Comparison of ENCODE assay signal across 8 cellular contexts in the genomic region with DNA sequence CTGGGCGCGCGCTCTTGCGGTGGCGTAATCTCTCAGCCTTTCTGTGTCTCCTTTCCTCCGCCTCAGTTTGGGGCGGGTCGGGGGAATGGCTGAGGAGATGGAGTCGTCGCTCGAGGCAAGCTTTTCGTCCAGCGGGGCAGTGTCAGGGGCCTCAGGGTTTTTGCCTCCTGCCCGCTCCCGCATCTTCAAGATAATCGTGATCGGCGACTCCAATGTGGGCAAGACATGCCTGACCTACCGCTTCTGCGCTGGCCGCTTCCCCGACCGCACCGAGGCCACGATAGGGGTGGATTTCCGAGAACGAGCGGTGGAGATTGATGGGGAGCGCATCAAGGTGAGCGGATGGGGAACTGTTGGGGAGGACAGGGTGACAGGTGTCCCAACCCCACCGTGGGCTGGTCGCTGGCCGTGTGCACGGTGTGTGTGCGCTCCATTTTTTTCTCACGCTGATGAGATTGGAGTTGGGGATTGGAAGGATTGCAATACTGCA. TPM values are rescaled to one million over a fixed set of nuclear protein-coding genes. Genes with fewer than 3 reads are reported as not detected.
DNase-seq lines count a peak whose midpoint lies in the region; ATAC-seq and TF ChIP-seq lines count a peak whose summit lies in the region.

RAB33B (plus strand) TSS at position 11 of the 490 bp plus-strand sequence; CDS start at position 86, 75 bp downstream.

- H3K4me1 ChIP-seq in gastroesophageal sphincter, result peaks cover 0 to 64% (median 21%) of the 10 kb centered on the region in 3 donors

- CTCF ChIA-PET in activated CD4-positive, alpha-beta memory T cell treated with anti-CD3 and anti-CD28 coated beads for 36 hours (lab: Charles Lee), result interaction anchor here (1.2 kb wide), 1 partner anchor 39 kb away, joined by 4 read pairs; no protein-coding TSS in a partner anchor

- peaks cover 56% of the 10 kb centered on the region for H3K4me1 Mint-ChIP-seq in activated CD4-positive, alpha-beta memory T cell treated with anti-CD3 and anti-CD28 coated beads for 36 hours (ENCODE audit: low read depth)
- H3K4me1 Mint-ChIP-seq in progenitor cell of endocrine pancreas (ENCODE audit: low read depth), result peaks cover 58% of the 10 kb centered on the region

- peak within 1 kb of the TSS; percentile 67 to 81 for H3K4me3 ChIP-seq in gastroesophageal sphincter

- H3K9me3 Mint-ChIP-seq in activated CD4-positive, alpha-beta memory T cell treated with anti-CD3 and anti-CD28 coated beads for 36 hours, result no peaks in the 10 kb centered on the region
- H3K9me3 Mint-ChIP-seq in progenitor cell of endocrine pancreas (ENCODE audit: low read depth), result peaks cover 2% of the 10 kb centered on the region

- ATAC-seq in GM18867 (IDR thresholded peaks at IDR 0.05; ENCODE audit: unreplicated experiment), result peak; percentile 7
- ATAC-seq in HG03175 (IDR thresholded peaks at IDR 0.05; ENCODE audit: unreplicated experiment), result peak; percentile 3
- no peak for ATAC-seq in gastroesophageal sphincter
- no peak for ATAC-seq in activated CD4-positive, CD25-positive, alpha-beta regulatory T cell treated with anti-CD3 and anti-CD28 coated beads, Interleukin-2, amount 50 U/mL, for 24 hours

- H3K36me3 ChIP-seq in gastroesophageal sphincter, result no peaks in the 10 kb centered on the region

- POLR2A ChIA-PET in activated CD4-positive, alpha-beta memory T cell treated with anti-CD3 and anti-CD28 coated beads for 36 hours (lab: Charles Lee), result interaction anchor here (0.5 to 2.5 kb wide), 3 partner anchors 10 to 145 kb away, joined by 3 to 23 read pairs (median 5); partner anchors contain the start of gene SETD7

- no peaks in the 10 kb centered on the region for H3K9me3 ChIP-seq in gastroesophageal sphincter

- TF ChIP-seq POLR2A in gastroesophageal sphincter (IDR thresholded peaks at IDR 0.05), result peak; percentile 85

- H3K36me3 Mint-ChIP-seq in activated CD4-positive, alpha-beta memory T cell treated with anti-CD3 and anti-CD28 coated beads for 36 hours, result peaks cover 5% of the 10 kb centered on the region
- H3K36me3 Mint-ChIP-seq in progenitor cell of endocrine pancreas (ENCODE audit: insufficient read depth), result peaks cover 8% of the 10 kb centered on the region

- H3K27me3 ChIP-seq in gastroesophageal sphincter, result no peaks in the 10 kb centered on the region

- peak within 1 kb of the TSS; percentile 85 to 99 (median 91) for H3K27ac ChIP-seq in gastroesophageal sphincter

- in situ Hi-C loops in G401 (cut with HindIII; ENCODE audit: low sequenced_read_pairs), result no loop called here

- peak within 1 kb of the TSS; percentile 95 for H3K4me3 Mint-ChIP-seq in activated CD4-positive, alpha-beta memory T cell treated with anti-CD3 and anti-CD28 coated beads for 36 hours
- peak within 1 kb of the TSS; percentile 97 for H3K4me3 Mint-ChIP-seq in progenitor cell of endocrine pancreas (ENCODE audit: low read depth)

- peak within 1 kb of the TSS; percentile 97 for H3K27ac Mint-ChIP-seq in activated CD4-positive, alpha-beta memory T cell treated with anti-CD3 and anti-CD28 coated beads for 36 hours
- peak within 1 kb of the TSS; percentile 99 for H3K27ac Mint-ChIP-seq in progenitor cell of endocrine pancreas

- intact Hi-C loops in activated CD4-positive, alpha-beta memory T cell treated with anti-CD3 and anti-CD28 coated beads for 36 hours (cut with micrococcal nuclease), result loop anchor here (2.0 to 10.0 kb wide), 6 partner anchors 203 to 1212 kb away; partner anchors contain the start of genes ELMOD2, SCOC and SLC7A11

- H3K27me3 Mint-ChIP-seq in activated CD4-positive, alpha-beta memory T cell treated with anti-CD3 and anti-CD28 coated beads for 36 hours, result no peaks in the 10 kb centered on the region
- no peaks in the 10 kb centered on the region for H3K27me3 Mint-ChIP-seq in progenitor cell of endocrine pancreas

- TF ChIP-seq CTCF in AG09319 (IDR thresholded peaks at IDR 0.05; ENCODE audit: low read depth, low read length) (no peak), gastroesophageal sphincter (IDR thresholded peaks at IDR 0.05) (no peak), progenitor cell of endocrine pancreas (IDR thresholded peaks at IDR 0.05; ENCODE audit: unreplicated experiment) (no peak)

- no peak for TF ChIP-seq EP300 in gastroesophageal sphincter (IDR thresholded peaks at IDR 0.05)

- 0 to 4% methylated on average over 10 of the region's 36 CpGs for WGBS in gastroesophageal sphincter (ENCODE audit: low coverage in 1 of 2), 2 donors

- DNase-seq in AG09319 (ENCODE audit: extremely low read depth, low read depth) (peak; percentile 79), progenitor cell of endocrine pancreas (ENCODE audit: low spot score, unreplicated experiment) (no peak), G401 (ENCODE audit: low spot score) (no peak)
- no peak for DNase-seq in activated CD4-positive, alpha-beta memory T cell treated with anti-CD3 and anti-CD28 coated beads for 36 hours

RNA-seq across cellular contexts. Expression of gene RAB33B, which starts in this region (rescaled TPM):
- 1 to 10 TPM; 5.5 to 5.7 TPM for total RNA-seq in activated CD4-positive, alpha-beta memory T cell treated with anti-CD3 and anti-CD28 coated beads for 36 hours
- 10 to 100 TPM; 13.5 to 16.9 (median 14.2) TPM for total RNA-seq in gastroesophageal sphincter
- 14.2 and 14.4 TPM in 2 replicates for total RNA-seq in progenitor cell of endocrine pancreas
- 4.1 and 4.9 TPM in 2 replicates for total RNA-seq in G401 (2014; rRNA removed; shearing (Covaris generic))

Comparison
In these comparisons a context has a peak if more than half of its experiments do, and no peak if none do; other contexts are left out.
1. ATAC-seq: peak in GM18867 (single experiment) and HG03175 (single experiment); none in gastroesophageal sphincter (single experiment) and activated CD4-positive, CD25-positive, alpha-beta regulatory T cell treated with anti-CD3 and anti-CD28 coated beads, Interleukin-2, amount 50 U/mL, for 24 hours (0 of 2).